ENCODE assay signal across 8 cellular contexts in the genomic region with DNA sequence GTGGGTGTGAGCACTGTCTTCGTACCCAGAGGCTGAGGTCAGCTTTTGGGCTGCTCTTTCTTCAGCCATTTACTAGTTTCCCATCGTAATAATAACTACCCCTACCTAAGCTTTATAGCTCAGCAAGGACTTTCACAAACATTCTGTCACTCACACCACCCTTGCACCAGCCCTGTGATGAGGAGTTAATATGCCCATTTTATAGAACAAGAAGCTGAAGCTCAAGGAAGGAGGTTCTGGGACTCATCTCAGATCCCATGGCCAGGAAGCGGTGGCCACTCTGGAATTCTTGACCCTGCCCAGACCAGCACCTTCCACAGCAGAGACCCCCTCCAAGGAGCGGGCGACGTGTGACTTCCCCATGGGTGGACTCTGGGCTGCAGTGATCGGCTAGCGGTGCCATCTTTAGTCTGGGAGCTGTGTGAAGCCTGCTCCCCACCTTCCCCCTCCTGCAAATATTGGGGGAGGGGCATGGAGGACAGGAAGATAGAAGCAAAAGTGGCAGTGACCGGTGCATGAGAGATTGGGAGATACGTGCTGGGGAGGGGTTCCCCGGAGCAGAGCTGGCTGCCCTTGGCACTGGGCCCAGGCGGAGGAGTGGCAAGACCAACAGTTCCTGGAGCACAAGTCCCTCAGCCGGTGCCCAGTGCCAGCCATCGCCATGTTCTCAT.
DNase-seq lines count a peak whose midpoint lies in the region; ATAC-seq and TF ChIP-seq lines count a peak whose summit lies in the region.

No MANE protein-coding gene starts in this region.

- H3K27me3 ChIP-seq in Panc1 (ENCODE audit: control insufficient read depth, insufficient read depth, low read length) (no peaks in the 10 kb centered on the region), gastrocnemius medialis (no peaks in the 10 kb centered on the region)

- H3K4me3 ChIP-seq in Panc1 (ENCODE audit: low read depth in 2 of 2, low read length in 2 of 2) (no peak overlapping the region), gastrocnemius medialis (no peak overlapping the region)

- in situ Hi-C loops in Panc1 (cut with HindIII; ENCODE audit: low pct_unique_long_range_greater_than_20kb, low sequenced_read_pairs) (no loop called here), gastrocnemius medialis (cut with MboI; ENCODE audit: low sequenced_read_pairs in 4 of 4) (no loop called here)

- intact Hi-C loops in Panc1 (cut with micrococcal nuclease; ENCODE audit: unreplicated experiment), result no loop called here
- intact Hi-C loops in Right ventricle myocardium superior (cut with DNase I), result no loop called here
- intact Hi-C loops in gastrocnemius medialis (cut with DNase I; ENCODE audit: low total_unique reads), result loop anchor here (1.0 to 10.0 kb wide), 2 partner anchors 39 to 523 kb away; partner anchors contain the start of gene ACSF2

- DNase-seq in GM20000 (ENCODE audit: low spot score) (peak; percentile 8), Panc1 (ENCODE audit: low read depth, low spot score) (no peak), Right ventricle myocardium superior (peak; percentile 80), gastrocnemius medialis (peak in 1 of 2 donors; percentile 73), T-helper 2 cell (no peak), omental fat pad (ENCODE audit: low spot score) (no peak), SW 1271 (lab: John Stamatoyannopoulos, UW) (no peak)

- H3K9me3 ChIP-seq in Panc1 (ENCODE audit: control insufficient read depth, insufficient read depth, low read depth, low read length), result no peaks in the 10 kb centered on the region
- H3K9me3 ChIP-seq in gastrocnemius medialis, result no peaks in the 10 kb centered on the region

- H3K4me1 ChIP-seq in Panc1 (ENCODE audit: control insufficient read depth, insufficient read depth, low read length) (peaks cover 65% of the 10 kb centered on the region), gastrocnemius medialis (peaks cover 56 to 71% of the 10 kb centered on the region in 2 donors)

- no TSS peak for BruUV-seq in Panc1 (replicated peaks; lab: Mats Ljungman, UMichigan)

- CTCF ChIA-PET in Panc1 (lab: Charles Lee), result interaction anchor here (0.6 to 3.6 kb wide), 3 partner anchors 51 to 95 kb away, joined by 4 to 33 read pairs (median 5); no protein-coding TSS in a partner anchor

- POLR2A ChIA-PET in Panc1 (lab: Charles Lee), result interaction anchor here (0.6 to 3.2 kb wide), 3 partner anchors 82 to 307 kb away, joined by 3 to 30 read pairs (median 12); partner anchors contain the start of gene TOB1

- TF ChIP-seq POLR2A in gastrocnemius medialis (IDR thresholded peaks at IDR 0.05), result no peak

- no peak for ATAC-seq in Panc1
- ATAC-seq in Right ventricle myocardium superior (ENCODE audit: poor library complexity), result no peak
- no peak for ATAC-seq in gastrocnemius medialis
- no peak for ATAC-seq in omental fat pad (ENCODE audit: low FRiP score)
- ATAC-seq in HG03045 (IDR thresholded peaks at IDR 0.05; ENCODE audit: unreplicated experiment), result no peak

- H3K27ac ChIP-seq in Panc1 (ENCODE audit: low read length) (peak overlapping the region; percentile 87), gastrocnemius medialis (peak overlapping the region; percentile 98 to 100 (median 100))

- H3K36me3 ChIP-seq in Panc1 (ENCODE audit: control insufficient read depth, insufficient read depth, low read length) (no peaks in the 10 kb centered on the region), gastrocnemius medialis (no peaks in the 10 kb centered on the region)

- TF ChIP-seq CTCF in GM20000 (IDR thresholded peaks at IDR 0.05; ENCODE audit: extremely low read depth, missing control alignments), result no peak
- no peak for TF ChIP-seq CTCF in Panc1 (IDR thresholded peaks at IDR 0.05)
- TF ChIP-seq CTCF in gastrocnemius medialis (IDR thresholded peaks at IDR 0.05 in 4 of 5, conservative IDR thresholded peaks at IDR 0.05 in 1 of 5), result no peak
- no peak for TF ChIP-seq CTCF in omental fat pad (IDR thresholded peaks at IDR 0.05)

Comparison
In these comparisons a context has a peak if more than half of its experiments do, and no peak if none do; other contexts are left out.
1. DNase-seq: peak in GM20000 (single experiment) and Right ventricle myocardium superior (single experiment); none in Panc1 (single experiment), T-helper 2 cell (0 of 5), omental fat pad (single experiment) and SW 1271 (0 of 2).